Comparison of ENCODE assay signal across 2 cellular contexts in the genomic region with DNA sequence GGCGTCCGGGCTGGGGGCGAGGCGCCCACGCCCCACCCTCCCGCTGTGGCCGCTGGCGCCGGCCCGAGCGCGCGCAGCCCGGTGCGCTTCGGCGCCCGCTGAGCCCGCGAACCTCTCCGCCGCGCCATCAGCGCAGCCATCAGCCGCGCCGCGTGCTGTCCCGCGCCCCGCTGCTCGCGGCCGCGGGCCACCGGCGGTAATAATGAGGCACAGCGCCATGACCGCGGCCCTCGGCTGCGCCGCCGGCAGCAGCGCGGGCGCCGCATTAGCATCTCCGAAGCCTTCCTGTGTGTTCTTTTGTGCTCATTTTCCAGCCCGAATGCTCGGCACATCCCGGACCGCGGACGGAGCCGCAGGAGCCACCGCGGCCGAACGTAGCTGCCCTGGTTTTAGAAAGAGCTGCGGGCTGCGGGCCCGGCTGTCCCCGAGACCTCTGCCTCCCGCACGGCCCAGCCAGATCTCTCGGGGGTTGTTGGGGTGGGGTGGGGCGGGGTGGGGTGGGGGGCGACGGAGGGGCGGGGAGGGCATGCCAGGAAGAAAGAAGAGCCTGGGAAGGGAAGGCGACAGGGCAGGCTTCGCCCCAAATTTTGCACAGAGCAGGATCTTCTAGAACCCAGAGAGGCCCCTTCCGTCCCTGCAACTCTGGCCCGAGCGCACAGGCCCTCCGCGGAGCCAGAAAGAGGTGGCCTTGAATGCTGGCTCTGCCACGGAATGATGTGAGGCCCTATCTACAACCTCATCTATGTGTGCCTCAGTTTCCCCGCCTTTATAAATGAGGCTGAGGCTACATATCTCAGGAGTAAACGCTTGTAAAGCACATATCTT.
TF ChIP-seq lines count a peak whose summit lies in the region.

No MANE protein-coding gene starts in this region.

TF ChIP-seq in HEK293, 187 proteins besides CTCF, POLR2A, EP300 and RAD21 (continued from another document and continues in another):
- TF ChIP-seq IKZF3 (tag by site-specific recombination; IDR thresholded peaks at IDR 0.05) (0 out of 2 replicates have a peak, but pooled peaks have one; percentile 14), ZNF132 (tag by site-specific recombination; IDR thresholded peaks at IDR 0.05; ENCODE audit: borderline replicate concordance) (no peak), HOXC10 (CRISPR knock-in tag; IDR thresholded peaks at IDR 0.05) (0 out of 2 replicates have a peak, but pooled peaks have one; percentile 54), ZBTB48 (tag by site-specific recombination; IDR thresholded peaks at IDR 0.05) (no peak), ZNF747 (tag by site-specific recombination; IDR thresholded peaks at IDR 0.05) (no peak), YY1 (tag by site-specific recombination; IDR thresholded peaks at IDR 0.05) (peak; percentile 55; the same call in 1 of the 2 replicates), KLF16 (tag by site-specific recombination; IDR thresholded peaks at IDR 0.05) (no peak), ZNF169 (tag by site-specific recombination; IDR thresholded peaks at IDR 0.05) (no peak), ZNF561 (tag by site-specific recombination; IDR thresholded peaks at IDR 0.05; ENCODE audit: borderline replicate concordance) (no peak), ZNF350 (tag by site-specific recombination; IDR thresholded peaks at IDR 0.05) (no peak), ZNF677 (tag by site-specific recombination; IDR thresholded peaks at IDR 0.05) (no peak), ZNF302 (tag by site-specific recombination; IDR thresholded peaks at IDR 0.05; ENCODE audit: low read depth) (no peak), FEZF1 (tag by site-specific recombination; IDR thresholded peaks at IDR 0.05) (no peak), TCF7L2 (IDR thresholded peaks at IDR 0.05; ENCODE audit: borderline replicate concordance, low read depth, low read length) (0 out of 2 replicates have a peak, but pooled peaks have one; percentile 3), TRIM28 (IDR thresholded peaks at IDR 0.05; ENCODE audit: borderline replicate concordance, low read length) (no peak)
- TF ChIP-seq, protein P1, sequence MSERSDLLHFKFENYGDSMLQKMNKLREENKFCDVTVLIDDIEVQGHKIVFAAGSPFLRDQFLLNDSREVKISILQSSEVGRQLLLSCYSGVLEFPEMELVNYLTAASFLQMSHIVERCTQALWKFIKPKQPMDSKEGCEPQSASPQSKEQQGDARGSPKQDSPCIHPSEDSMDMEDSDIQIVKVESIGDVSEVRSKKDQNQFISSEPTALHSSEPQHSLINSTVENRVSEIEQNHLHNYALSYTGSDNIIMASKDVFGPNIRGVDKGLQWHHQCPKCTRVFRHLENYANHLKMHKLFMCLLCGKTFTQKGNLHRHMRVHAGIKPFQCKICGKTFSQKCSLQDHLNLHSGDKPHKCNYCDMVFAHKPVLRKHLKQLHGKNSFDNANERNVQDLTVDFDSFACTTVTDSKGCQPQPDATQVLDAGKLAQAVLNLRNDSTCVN (tag by site-specific recombination; optimal IDR thresholded peaks at IDR 0.05): peak; percentile 65
- TF ChIP-seq, protein P2, sequence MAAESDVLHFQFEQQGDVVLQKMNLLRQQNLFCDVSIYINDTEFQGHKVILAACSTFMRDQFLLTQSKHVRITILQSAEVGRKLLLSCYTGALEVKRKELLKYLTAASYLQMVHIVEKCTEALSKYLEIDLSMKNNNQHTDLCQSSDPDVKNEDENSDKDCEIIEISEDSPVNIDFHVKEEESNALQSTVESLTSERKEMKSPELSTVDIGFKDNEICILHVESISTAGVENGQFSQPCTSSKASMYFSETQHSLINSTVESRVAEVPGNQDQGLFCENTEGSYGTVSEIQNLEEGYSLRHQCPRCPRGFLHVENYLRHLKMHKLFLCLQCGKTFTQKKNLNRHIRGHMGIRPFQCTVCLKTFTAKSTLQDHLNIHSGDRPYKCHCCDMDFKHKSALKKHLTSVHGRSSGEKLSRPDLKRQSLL (tag by site-specific recombination; IDR thresholded peaks at IDR 0.05): no peak
- TF ChIP-seq, protein P3, sequence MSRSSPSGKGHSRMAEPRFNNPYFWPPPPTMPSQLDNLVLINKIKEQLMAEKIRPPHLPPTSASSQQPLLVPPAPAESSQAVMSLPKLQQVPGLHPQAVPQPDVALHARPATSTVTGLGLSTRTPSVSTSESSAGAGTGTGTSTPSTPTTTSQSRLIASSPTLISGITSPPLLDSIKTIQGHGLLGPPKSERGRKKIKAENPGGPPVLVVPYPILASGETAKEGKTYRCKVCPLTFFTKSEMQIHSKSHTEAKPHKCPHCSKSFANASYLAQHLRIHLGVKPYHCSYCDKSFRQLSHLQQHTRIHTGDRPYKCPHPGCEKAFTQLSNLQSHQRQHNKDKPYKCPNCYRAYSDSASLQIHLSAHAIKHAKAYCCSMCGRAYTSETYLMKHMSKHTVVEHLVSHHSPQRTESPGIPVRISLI (tag by site-specific recombination; IDR thresholded peaks at IDR 0.05): no peak
- TF ChIP-seq, protein P4, sequence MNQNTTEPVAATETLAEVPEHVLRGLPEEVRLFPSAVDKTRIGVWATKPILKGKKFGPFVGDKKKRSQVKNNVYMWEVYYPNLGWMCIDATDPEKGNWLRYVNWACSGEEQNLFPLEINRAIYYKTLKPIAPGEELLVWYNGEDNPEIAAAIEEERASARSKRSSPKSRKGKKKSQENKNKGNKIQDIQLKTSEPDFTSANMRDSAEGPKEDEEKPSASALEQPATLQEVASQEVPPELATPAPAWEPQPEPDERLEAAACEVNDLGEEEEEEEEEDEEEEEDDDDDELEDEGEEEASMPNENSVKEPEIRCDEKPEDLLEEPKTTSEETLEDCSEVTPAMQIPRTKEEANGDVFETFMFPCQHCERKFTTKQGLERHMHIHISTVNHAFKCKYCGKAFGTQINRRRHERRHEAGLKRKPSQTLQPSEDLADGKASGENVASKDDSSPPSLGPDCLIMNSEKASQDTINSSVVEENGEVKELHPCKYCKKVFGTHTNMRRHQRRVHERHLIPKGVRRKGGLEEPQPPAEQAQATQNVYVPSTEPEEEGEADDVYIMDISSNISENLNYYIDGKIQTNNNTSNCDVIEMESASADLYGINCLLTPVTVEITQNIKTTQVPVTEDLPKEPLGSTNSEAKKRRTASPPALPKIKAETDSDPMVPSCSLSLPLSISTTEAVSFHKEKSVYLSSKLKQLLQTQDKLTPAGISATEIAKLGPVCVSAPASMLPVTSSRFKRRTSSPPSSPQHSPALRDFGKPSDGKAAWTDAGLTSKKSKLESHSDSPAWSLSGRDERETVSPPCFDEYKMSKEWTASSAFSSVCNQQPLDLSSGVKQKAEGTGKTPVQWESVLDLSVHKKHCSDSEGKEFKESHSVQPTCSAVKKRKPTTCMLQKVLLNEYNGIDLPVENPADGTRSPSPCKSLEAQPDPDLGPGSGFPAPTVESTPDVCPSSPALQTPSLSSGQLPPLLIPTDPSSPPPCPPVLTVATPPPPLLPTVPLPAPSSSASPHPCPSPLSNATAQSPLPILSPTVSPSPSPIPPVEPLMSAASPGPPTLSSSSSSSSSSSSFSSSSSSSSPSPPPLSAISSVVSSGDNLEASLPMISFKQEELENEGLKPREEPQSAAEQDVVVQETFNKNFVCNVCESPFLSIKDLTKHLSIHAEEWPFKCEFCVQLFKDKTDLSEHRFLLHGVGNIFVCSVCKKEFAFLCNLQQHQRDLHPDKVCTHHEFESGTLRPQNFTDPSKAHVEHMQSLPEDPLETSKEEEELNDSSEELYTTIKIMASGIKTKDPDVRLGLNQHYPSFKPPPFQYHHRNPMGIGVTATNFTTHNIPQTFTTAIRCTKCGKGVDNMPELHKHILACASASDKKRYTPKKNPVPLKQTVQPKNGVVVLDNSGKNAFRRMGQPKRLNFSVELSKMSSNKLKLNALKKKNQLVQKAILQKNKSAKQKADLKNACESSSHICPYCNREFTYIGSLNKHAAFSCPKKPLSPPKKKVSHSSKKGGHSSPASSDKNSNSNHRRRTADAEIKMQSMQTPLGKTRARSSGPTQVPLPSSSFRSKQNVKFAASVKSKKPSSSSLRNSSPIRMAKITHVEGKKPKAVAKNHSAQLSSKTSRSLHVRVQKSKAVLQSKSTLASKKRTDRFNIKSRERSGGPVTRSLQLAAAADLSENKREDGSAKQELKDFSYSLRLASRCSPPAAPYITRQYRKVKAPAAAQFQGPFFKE (tag by site-specific recombination; IDR thresholded peaks at IDR 0.05; ENCODE audit: borderline replicate concordance): no peak

TF ChIP-seq in GM12878, 131 proteins besides CTCF, POLR2A, EP300 and RAD21 (continued from another document):
- TF ChIP-seq RBBP5 (conservative IDR thresholded peaks at IDR 0.05): no peak
- TF ChIP-seq HDAC6 (IDR thresholded peaks at IDR 0.05; ENCODE audit: unreplicated experiment): peak; percentile 91
- TF ChIP-seq CEBPB (IDR thresholded peaks at IDR 0.05; ENCODE audit: borderline replicate concordance in 1 of 2, low read depth in 2 of 2, low read length in 2 of 2): no peak
- no peak for TF ChIP-seq ATF7 (IDR thresholded peaks at IDR 0.05; ENCODE audit: low read depth)
- TF ChIP-seq NR2C2 (IDR thresholded peaks at IDR 0.05; ENCODE audit: borderline replicate concordance, control insufficient read depth, insufficient read length, low read depth): no peak
